ENCODE assay signal across 1 cellular context in genomic region chr3:194489736-194490612, GRCh38.
TF ChIP-seq lines count a peak whose summit lies in the region.

No MANE protein-coding gene starts in this region.

TF ChIP-seq in K562, 482 proteins besides CTCF, POLR2A, EP300 and RAD21 (continued from another document and continues in another):
- TF ChIP-seq, protein P1, sequence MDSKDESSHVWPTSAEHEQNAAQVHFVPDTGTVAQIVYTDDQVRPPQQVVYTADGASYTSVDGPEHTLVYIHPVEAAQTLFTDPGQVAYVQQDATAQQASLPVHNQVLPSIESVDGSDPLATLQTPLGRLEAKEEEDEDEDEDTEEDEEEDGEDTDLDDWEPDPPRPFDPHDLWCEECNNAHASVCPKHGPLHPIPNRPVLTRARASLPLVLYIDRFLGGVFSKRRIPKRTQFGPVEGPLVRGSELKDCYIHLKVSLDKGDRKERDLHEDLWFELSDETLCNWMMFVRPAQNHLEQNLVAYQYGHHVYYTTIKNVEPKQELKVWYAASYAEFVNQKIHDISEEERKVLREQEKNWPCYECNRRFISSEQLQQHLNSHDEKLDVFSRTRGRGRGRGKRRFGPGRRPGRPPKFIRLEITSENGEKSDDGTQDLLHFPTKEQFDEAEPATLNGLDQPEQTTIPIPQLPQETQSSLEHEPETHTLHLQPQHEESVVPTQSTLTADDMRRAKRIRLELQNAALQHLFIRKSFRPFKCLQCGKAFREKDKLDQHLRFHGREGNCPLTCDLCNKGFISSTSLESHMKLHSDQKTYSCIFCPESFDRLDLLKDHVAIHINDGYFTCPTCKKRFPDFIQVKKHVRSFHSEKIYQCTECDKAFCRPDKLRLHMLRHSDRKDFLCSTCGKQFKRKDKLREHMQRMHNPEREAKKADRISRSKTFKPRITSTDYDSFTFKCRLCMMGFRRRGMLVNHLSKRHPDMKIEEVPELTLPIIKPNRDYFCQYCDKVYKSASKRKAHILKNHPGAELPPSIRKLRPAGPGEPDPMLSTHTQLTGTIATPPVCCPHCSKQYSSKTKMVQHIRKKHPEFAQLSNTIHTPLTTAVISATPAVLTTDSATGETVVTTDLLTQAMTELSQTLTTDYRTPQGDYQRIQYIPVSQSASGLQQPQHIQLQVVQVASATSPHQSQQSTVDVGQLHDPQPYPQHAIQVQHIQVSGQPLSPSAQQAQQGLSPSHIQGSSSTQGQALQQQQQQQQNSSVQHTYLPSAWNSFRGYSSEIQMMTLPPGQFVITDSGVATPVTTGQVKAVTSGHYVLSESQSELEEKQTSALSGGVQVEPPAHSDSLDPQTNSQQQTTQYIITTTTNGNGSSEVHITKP (IDR thresholded peaks at IDR 0.05; ENCODE audit: partially characterized antibody): peak; percentile 27
- TF ChIP-seq CCNT2 (IDR thresholded peaks at IDR 0.05; ENCODE audit: borderline replicate concordance, extremely low read depth, insufficient read length, low read depth, low read length) (no peak), CCAR2 (IDR thresholded peaks at IDR 0.05; ENCODE audit: low read depth, low read length) (no peak), ZNF551 (CRISPR knock-in tag; IDR thresholded peaks at IDR 0.05) (no peak), RBM25 (IDR thresholded peaks at IDR 0.05; ENCODE audit: low read depth, low read length, severe bottlenecking) (no peak), ZMIZ1 (IDR thresholded peaks at IDR 0.05; ENCODE audit: low read depth in 2 of 2, low read length in 2 of 2) (no peak), ATF7 (IDR thresholded peaks at IDR 0.05) (peak; percentile 84), NCOR1 (IDR thresholded peaks at IDR 0.05) (peak; percentile 61), ZKSCAN1 (IDR thresholded peaks at IDR 0.05; ENCODE audit: low read depth, low read length) (no peak), PTBP1 (IDR thresholded peaks at IDR 0.05; ENCODE audit: low read depth, low read length) (no peak), RBFOX2 (IDR thresholded peaks at IDR 0.05; ENCODE audit: low read depth, low read length) (no peak), ZNF175 (CRISPR knock-in tag; IDR thresholded peaks at IDR 0.05; ENCODE audit: low read depth) (no peak), ADNP (tag; IDR thresholded peaks at IDR 0.05) (no peak), HEY1 (CRISPR knock-in tag; IDR thresholded peaks at IDR 0.05; ENCODE audit: borderline replicate concordance) (no peak), CAMTA2 (CRISPR knock-in tag; conservative IDR thresholded peaks at IDR 0.05) (no peak), SMC3 (conservative IDR thresholded peaks at IDR 0.05; ENCODE audit: insufficient read depth, low read depth, low read length) (no peak), ZNF134 (CRISPR knock-in tag; conservative IDR thresholded peaks at IDR 0.05) (no peak), ZNF655 (CRISPR knock-in tag; IDR thresholded peaks at IDR 0.05) (no peak), HMG20B (CRISPR knock-in tag; IDR thresholded peaks at IDR 0.05) (no peak), SOX6 (IDR thresholded peaks at IDR 0.05) (0 out of 2 replicates have a peak, but pooled peaks have one; percentile 10), ILK (tag; IDR thresholded peaks at IDR 0.05; ENCODE audit: borderline replicate concordance, low read depth) (no peak), ZNF695 (CRISPR knock-in tag; IDR thresholded peaks at IDR 0.05) (no peak), CEBPG (CRISPR knock-in tag; IDR thresholded peaks at IDR 0.05) (no peak), CEBPG (tag; conservative IDR thresholded peaks at IDR 0.05 in 1 of 2, IDR thresholded peaks at IDR 0.05 in 1 of 2) (no peak), ESRRB (CRISPR knock-in tag; IDR thresholded peaks at IDR 0.05; ENCODE audit: borderline replicate concordance) (no peak), ZEB2 (IDR thresholded peaks at IDR 0.05) (no peak)
- TF ChIP-seq, protein P2, sequence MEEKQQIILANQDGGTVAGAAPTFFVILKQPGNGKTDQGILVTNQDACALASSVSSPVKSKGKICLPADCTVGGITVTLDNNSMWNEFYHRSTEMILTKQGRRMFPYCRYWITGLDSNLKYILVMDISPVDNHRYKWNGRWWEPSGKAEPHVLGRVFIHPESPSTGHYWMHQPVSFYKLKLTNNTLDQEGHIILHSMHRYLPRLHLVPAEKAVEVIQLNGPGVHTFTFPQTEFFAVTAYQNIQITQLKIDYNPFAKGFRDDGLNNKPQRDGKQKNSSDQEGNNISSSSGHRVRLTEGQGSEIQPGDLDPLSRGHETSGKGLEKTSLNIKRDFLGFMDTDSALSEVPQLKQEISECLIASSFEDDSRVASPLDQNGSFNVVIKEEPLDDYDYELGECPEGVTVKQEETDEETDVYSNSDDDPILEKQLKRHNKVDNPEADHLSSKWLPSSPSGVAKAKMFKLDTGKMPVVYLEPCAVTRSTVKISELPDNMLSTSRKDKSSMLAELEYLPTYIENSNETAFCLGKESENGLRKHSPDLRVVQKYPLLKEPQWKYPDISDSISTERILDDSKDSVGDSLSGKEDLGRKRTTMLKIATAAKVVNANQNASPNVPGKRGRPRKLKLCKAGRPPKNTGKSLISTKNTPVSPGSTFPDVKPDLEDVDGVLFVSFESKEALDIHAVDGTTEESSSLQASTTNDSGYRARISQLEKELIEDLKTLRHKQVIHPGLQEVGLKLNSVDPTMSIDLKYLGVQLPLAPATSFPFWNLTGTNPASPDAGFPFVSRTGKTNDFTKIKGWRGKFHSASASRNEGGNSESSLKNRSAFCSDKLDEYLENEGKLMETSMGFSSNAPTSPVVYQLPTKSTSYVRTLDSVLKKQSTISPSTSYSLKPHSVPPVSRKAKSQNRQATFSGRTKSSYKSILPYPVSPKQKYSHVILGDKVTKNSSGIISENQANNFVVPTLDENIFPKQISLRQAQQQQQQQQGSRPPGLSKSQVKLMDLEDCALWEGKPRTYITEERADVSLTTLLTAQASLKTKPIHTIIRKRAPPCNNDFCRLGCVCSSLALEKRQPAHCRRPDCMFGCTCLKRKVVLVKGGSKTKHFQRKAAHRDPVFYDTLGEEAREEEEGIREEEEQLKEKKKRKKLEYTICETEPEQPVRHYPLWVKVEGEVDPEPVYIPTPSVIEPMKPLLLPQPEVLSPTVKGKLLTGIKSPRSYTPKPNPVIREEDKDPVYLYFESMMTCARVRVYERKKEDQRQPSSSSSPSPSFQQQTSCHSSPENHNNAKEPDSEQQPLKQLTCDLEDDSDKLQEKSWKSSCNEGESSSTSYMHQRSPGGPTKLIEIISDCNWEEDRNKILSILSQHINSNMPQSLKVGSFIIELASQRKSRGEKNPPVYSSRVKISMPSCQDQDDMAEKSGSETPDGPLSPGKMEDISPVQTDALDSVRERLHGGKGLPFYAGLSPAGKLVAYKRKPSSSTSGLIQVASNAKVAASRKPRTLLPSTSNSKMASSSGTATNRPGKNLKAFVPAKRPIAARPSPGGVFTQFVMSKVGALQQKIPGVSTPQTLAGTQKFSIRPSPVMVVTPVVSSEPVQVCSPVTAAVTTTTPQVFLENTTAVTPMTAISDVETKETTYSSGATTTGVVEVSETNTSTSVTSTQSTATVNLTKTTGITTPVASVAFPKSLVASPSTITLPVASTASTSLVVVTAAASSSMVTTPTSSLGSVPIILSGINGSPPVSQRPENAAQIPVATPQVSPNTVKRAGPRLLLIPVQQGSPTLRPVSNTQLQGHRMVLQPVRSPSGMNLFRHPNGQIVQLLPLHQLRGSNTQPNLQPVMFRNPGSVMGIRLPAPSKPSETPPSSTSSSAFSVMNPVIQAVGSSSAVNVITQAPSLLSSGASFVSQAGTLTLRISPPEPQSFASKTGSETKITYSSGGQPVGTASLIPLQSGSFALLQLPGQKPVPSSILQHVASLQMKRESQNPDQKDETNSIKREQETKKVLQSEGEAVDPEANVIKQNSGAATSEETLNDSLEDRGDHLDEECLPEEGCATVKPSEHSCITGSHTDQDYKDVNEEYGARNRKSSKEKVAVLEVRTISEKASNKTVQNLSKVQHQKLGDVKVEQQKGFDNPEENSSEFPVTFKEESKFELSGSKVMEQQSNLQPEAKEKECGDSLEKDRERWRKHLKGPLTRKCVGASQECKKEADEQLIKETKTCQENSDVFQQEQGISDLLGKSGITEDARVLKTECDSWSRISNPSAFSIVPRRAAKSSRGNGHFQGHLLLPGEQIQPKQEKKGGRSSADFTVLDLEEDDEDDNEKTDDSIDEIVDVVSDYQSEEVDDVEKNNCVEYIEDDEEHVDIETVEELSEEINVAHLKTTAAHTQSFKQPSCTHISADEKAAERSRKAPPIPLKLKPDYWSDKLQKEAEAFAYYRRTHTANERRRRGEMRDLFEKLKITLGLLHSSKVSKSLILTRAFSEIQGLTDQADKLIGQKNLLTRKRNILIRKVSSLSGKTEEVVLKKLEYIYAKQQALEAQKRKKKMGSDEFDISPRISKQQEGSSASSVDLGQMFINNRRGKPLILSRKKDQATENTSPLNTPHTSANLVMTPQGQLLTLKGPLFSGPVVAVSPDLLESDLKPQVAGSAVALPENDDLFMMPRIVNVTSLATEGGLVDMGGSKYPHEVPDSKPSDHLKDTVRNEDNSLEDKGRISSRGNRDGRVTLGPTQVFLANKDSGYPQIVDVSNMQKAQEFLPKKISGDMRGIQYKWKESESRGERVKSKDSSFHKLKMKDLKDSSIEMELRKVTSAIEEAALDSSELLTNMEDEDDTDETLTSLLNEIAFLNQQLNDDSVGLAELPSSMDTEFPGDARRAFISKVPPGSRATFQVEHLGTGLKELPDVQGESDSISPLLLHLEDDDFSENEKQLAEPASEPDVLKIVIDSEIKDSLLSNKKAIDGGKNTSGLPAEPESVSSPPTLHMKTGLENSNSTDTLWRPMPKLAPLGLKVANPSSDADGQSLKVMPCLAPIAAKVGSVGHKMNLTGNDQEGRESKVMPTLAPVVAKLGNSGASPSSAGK (IDR thresholded peaks at IDR 0.05): no peak
- TF ChIP-seq, protein P3, sequence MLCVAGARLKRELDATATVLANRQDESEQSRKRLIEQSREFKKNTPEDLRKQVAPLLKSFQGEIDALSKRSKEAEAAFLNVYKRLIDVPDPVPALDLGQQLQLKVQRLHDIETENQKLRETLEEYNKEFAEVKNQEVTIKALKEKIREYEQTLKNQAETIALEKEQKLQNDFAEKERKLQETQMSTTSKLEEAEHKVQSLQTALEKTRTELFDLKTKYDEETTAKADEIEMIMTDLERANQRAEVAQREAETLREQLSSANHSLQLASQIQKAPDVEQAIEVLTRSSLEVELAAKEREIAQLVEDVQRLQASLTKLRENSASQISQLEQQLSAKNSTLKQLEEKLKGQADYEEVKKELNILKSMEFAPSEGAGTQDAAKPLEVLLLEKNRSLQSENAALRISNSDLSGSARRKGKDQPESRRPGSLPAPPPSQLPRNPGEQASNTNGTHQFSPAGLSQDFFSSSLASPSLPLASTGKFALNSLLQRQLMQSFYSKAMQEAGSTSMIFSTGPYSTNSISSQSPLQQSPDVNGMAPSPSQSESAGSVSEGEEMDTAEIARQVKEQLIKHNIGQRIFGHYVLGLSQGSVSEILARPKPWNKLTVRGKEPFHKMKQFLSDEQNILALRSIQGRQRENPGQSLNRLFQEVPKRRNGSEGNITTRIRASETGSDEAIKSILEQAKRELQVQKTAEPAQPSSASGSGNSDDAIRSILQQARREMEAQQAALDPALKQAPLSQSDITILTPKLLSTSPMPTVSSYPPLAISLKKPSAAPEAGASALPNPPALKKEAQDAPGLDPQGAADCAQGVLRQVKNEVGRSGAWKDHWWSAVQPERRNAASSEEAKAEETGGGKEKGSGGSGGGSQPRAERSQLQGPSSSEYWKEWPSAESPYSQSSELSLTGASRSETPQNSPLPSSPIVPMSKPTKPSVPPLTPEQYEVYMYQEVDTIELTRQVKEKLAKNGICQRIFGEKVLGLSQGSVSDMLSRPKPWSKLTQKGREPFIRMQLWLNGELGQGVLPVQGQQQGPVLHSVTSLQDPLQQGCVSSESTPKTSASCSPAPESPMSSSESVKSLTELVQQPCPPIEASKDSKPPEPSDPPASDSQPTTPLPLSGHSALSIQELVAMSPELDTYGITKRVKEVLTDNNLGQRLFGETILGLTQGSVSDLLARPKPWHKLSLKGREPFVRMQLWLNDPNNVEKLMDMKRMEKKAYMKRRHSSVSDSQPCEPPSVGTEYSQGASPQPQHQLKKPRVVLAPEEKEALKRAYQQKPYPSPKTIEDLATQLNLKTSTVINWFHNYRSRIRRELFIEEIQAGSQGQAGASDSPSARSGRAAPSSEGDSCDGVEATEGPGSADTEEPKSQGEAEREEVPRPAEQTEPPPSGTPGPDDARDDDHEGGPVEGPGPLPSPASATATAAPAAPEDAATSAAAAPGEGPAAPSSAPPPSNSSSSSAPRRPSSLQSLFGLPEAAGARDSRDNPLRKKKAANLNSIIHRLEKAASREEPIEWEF (CRISPR knock-in tag; IDR thresholded peaks at IDR 0.05): no peak
- TF ChIP-seq, protein P4, sequence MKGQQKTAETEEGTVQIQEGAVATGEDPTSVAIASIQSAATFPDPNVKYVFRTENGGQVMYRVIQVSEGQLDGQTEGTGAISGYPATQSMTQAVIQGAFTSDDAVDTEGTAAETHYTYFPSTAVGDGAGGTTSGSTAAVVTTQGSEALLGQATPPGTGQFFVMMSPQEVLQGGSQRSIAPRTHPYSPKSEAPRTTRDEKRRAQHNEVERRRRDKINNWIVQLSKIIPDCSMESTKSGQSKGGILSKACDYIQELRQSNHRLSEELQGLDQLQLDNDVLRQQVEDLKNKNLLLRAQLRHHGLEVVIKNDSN (CRISPR knock-in tag; IDR thresholded peaks at IDR 0.05): no peak
